Comparison of ENCODE assay signal across 9 cellular contexts in genomic region chr15:39426552-39427532, GRCh38.
A peak's percentile ranks its signal among the peaks of the same experiment; 100 is the strongest.
DNase-seq lines count a peak whose midpoint lies in the region; ATAC-seq, FAIRE-seq and TF ChIP-seq lines count a peak whose summit lies in the region.
"Had no signal": no experiment of that assay in that cellular context is flagged by ENCODE, and none has a peak within 500 bp of the region (broad histone marks: within the 10 kb centered on the region; RNA-seq: fewer than 3 reads in every experiment).

No MANE protein-coding gene starts in this region.

- DNase-seq in NOMO-1 treated with DMSO at 0.1 percent for 48 hours (lab: John Stamatoyannopoulos, UW; ENCODE audit: unreplicated experiment) (peak; percentile 88), left ventricle myocardium inferior (peak; percentile 40), D721Med (ENCODE audit: insufficient read length, low spot score) (no peak), uterus (no peak)
- peak; percentile 60 for DNase-seq in activated T-cell treated with anti-CD3 and anti-CD28 coated beads, Interleukin-2, amount 50 U/mL, for 1 hour
- DNase-seq in stimulated activated CD4-positive, alpha-beta T cell treated with anti-CD3 and anti-CD28 coated beads, Interleukin-4, amount 100 ng/mL, for 4 hours, result peak; percentile 50 to 77

- H3K36me3 ChIP-seq in left ventricle myocardium inferior, result no peaks in the 10 kb centered on the region
- H3K36me3 ChIP-seq in uterus, result no peaks in the 10 kb centered on the region

- H3K9me3 ChIP-seq in left ventricle myocardium inferior (replicated peaks) (no peaks in the 10 kb centered on the region), uterus (no peaks in the 10 kb centered on the region)
- H3K9me3 ChIP-seq: body of pancreas had no signal

- H3K27ac ChIP-seq in left ventricle myocardium inferior (replicated peaks), result peak overlapping the region; percentile 86
- H3K27ac ChIP-seq in uterus, result no peak overlapping the region

- TF ChIP-seq POLR2A in uterus (IDR thresholded peaks at IDR 0.05), result no peak

- no peaks in the 10 kb centered on the region for H3K27me3 ChIP-seq in left ventricle myocardium inferior (ENCODE audit: low read depth)
- H3K27me3 ChIP-seq in uterus, result no peaks in the 10 kb centered on the region
- H3K27me3 ChIP-seq: body of pancreas had no signal

- no peak for TF ChIP-seq CTCF in left ventricle myocardium inferior (IDR thresholded peaks at IDR 0.05; ENCODE audit: borderline replicate concordance)
- TF ChIP-seq CTCF in D721Med (IDR thresholded peaks at IDR 0.05; ENCODE audit: insufficient read depth, missing control alignments), result no peak
- TF ChIP-seq CTCF in uterus (IDR thresholded peaks at IDR 0.05), result no peak

- H3K4me1 ChIP-seq in left ventricle myocardium inferior, result peaks cover 52% of the 10 kb centered on the region
- no peaks in the 10 kb centered on the region for H3K4me1 ChIP-seq in uterus

- ATAC-seq in GM18520 (IDR thresholded peaks at IDR 0.05; ENCODE audit: unreplicated experiment), result peak; percentile 80
- peak; percentile 79 for ATAC-seq in HG02884 (IDR thresholded peaks at IDR 0.05; ENCODE audit: unreplicated experiment)
- ATAC-seq: body of pancreas had no signal

- H3K4me3 ChIP-seq in left ventricle myocardium inferior, result peak overlapping the region; percentile 40
- H3K4me3 ChIP-seq in uterus, result no peak overlapping the region
- H3K4me3 ChIP-seq: body of pancreas had no signal

- intact Hi-C loops in left ventricle myocardium inferior (cut with micrococcal nuclease) (no loop called here), uterus (cut with DNase I; ENCODE audit: low total_unique reads) (no loop called here)

- no peak for FAIRE-seq in D721Med (lab: Jason Lieb, UNC)

Comparison
In these comparisons a context has a peak if more than half of its experiments do, and no peak if none do; other contexts are left out.
1. DNase-seq: peak in NOMO-1 treated with DMSO at 0.1 percent for 48 hours (single experiment), activated T-cell treated with anti-CD3 and anti-CD28 coated beads, Interleukin-2, amount 50 U/mL, for 1 hour (single experiment), left ventricle myocardium inferior (single experiment) and stimulated activated CD4-positive, alpha-beta T cell treated with anti-CD3 and anti-CD28 coated beads, Interleukin-4, amount 100 ng/mL, for 4 hours (2 of 2); none in D721Med (single experiment) and uterus (0 of 2).